In genomic region chr6:80106418-80107235, GRCh38 we compare ENCODE assay signal across 8 cellular contexts. TPM values are rescaled to one million over a fixed set of nuclear protein-coding genes. Genes with fewer than 3 reads are reported as not detected.
DNase-seq lines count a peak whose midpoint lies in the region; ATAC-seq, FAIRE-seq and TF ChIP-seq lines count a peak whose summit lies in the region.

TSS of gene BCKDHB (plus strand) at chr6:80106671. CDS start at chr6:80106694, 23 bp downstream.

- no peak within 1 kb of the TSS for H3K4ac ChIP-seq in H1 (replicated peaks; ENCODE audit: insufficient read length, low read depth, low read length)

- no peak within 1 kb of the TSS for H3K14ac ChIP-seq in H1 (ENCODE audit: insufficient read length)

- no peak within 1 kb of the TSS for H2BK15ac ChIP-seq in H1 (ENCODE audit: low read length)

- POLR2A ChIA-PET in H1 (lab: Charles Lee; ENCODE audit: partially characterized antibody): interaction anchor here (0.6 to 2.7 kb wide), 17 partner anchors 9 to 160 kb away, joined by 3 to 10 read pairs (median 3); no protein-coding TSS in a partner anchor

- H3K4me1 ChIP-seq in H1 (replicated peaks in 1 of 4; ENCODE audit: control insufficient read depth in 3 of 4, insufficient read depth in 4 of 4, low read length in 3 of 4): peaks cover 0 to 3% (median 0%) of the 10 kb centered on the region in 4 experiments; a peak in 3 of 7 replicates

- H3K23me2 ChIP-seq in H1 (ENCODE audit: low read depth, low read length): no peaks in the 10 kb centered on the region

- H3K9ac ChIP-seq in H1 (replicated peaks in 1 of 4; ENCODE audit: extremely low read depth in 1 of 4, low read depth in 3 of 4, low read length in 3 of 4): peak within 1 kb of the TSS; percentile 77 to 92 (median 84)

- peak within 1 kb of the TSS; percentile 86; the same call in 1 of the 2 replicates for H2AK5ac ChIP-seq in H1 (ENCODE audit: low read depth, low read length)

- CTCF ChIA-PET in H1 (lab: Charles Lee; ENCODE audit: partially characterized antibody): interaction anchor here (1.0 to 1.4 kb wide), 2 partner anchors 20 to 31 kb away, joined by 4 read pairs; no protein-coding TSS in a partner anchor

- H3K27me3 Mint-ChIP-seq in memory B cell: peaks cover 6% of the 10 kb centered on the region

- H3K4me3 ChIP-seq in H1 (ENCODE audit: extremely low read depth in 1 of 4, insufficient read depth in 2 of 4, low read depth in 3 of 4, low read length in 4 of 4): peak within 1 kb of the TSS; percentile 87 to 94 (median 90)

- peak within 1 kb of the TSS; percentile 72 for H2BK5ac ChIP-seq in H1 (ENCODE audit: low read depth, low read length)

- FAIRE-seq in HTR-8/SVneo (lab: Jason Lieb, UNC) (peak; percentile 98), H1 (lab: Jason Lieb, UNC) (peak; percentile 98)

- no peak within 1 kb of the TSS for H3K23ac ChIP-seq in H1 (ENCODE audit: insufficient read length)

- no peaks in the 10 kb centered on the region for H3K27me3 ChIP-seq in H1 (replicated peaks in 1 of 4; ENCODE audit: control insufficient read depth in 3 of 4, extremely low read depth in 1 of 4, insufficient read depth in 3 of 4, low read length in 3 of 4)

- peaks cover 9% of the 10 kb centered on the region for H3K4me1 Mint-ChIP-seq in memory B cell

- peak; percentile 94 to 99 for TF ChIP-seq POLR2A in H1 (IDR thresholded peaks at IDR 0.05; ENCODE audit: control extremely low read depth in 1 of 2, low read depth in 2 of 2, low read length in 2 of 2)

- H3K56ac ChIP-seq in H1 (replicated peaks; ENCODE audit: insufficient read length, low read depth, low read length): peak within 1 kb of the TSS; percentile 12

- 1% methylated on average over 44 of the region's 56 CpGs; no CpG with 5 or more reads in 1 of the 2 experiments for WGBS in H1 (ENCODE audit: extremely low coverage in 1 of 2, insufficient coverage in 1 of 2, insufficient read length in 1 of 2, insufficient replicate concordance in 2 of 2, low coverage in 1 of 2, low lambda C conversion rate in 2 of 2, missing lambda C conversion rate in 1 of 2), 2 experiments

- H4K5ac ChIP-seq in H1 (ENCODE audit: insufficient read length, low read depth, low read length): peak within 1 kb of the TSS; percentile 27

- H4K91ac ChIP-seq in H1 (replicated peaks; ENCODE audit: insufficient read length, low read length): no peak within 1 kb of the TSS

- TF ChIP-seq EP300 in H1 (IDR thresholded peaks at IDR 0.05; ENCODE audit: borderline replicate concordance in 1 of 2, low read depth in 2 of 2, low read length in 2 of 2): peak in 1 of 2 experiments; percentile 74; a peak in 2 of 3 replicates

- peaks cover 3 to 4% of the 10 kb centered on the region in 2 experiments for H4K20me1 ChIP-seq in H1 (replicated peaks in 1 of 2; ENCODE audit: control insufficient read depth in 1 of 2, insufficient read depth in 2 of 2, low read length in 2 of 2)

- H3K4me3 Mint-ChIP-seq in memory B cell: peak within 1 kb of the TSS; percentile 79

- H4K8ac ChIP-seq in H1 (ENCODE audit: extremely low read depth, insufficient read depth, low read length): peak within 1 kb of the TSS; percentile 92

- ATAC-seq in GM21367 (IDR thresholded peaks at IDR 0.05; ENCODE audit: unreplicated experiment) (peak; percentile 98), memory B cell (ENCODE audit: low read depth) (peak; percentile 96)

- no peak within 1 kb of the TSS for H2BK20ac ChIP-seq in H1 (ENCODE audit: low read length)

- no peak within 1 kb of the TSS for H2BK120ac ChIP-seq in H1 (replicated peaks; ENCODE audit: low read depth, low read length)

- no peak for TF ChIP-seq RAD21 in H1 (IDR thresholded peaks at IDR 0.05 in 1 of 2, conservative IDR thresholded peaks at IDR 0.05 in 1 of 2; ENCODE audit: low read depth in 2 of 2, low read length in 2 of 2)

- peak within 1 kb of the TSS; percentile 53 to 69 for H3K4me2 ChIP-seq in H1 (ENCODE audit: insufficient read depth in 1 of 2, low read depth in 2 of 2, low read length in 2 of 2)

- peaks cover 4 to 32% of the 10 kb centered on the region in 2 experiments; a peak in 3 of 4 replicates for H3K79me2 ChIP-seq in H1 (ENCODE audit: control insufficient read depth in 1 of 2, insufficient read depth in 2 of 2, low read length in 2 of 2)

- peak within 1 kb of the TSS; percentile 84 for H3K27ac ChIP-seq in H1 (ENCODE audit: low read depth, low read length)

- H3K36me3 Mint-ChIP-seq in memory B cell: no peaks in the 10 kb centered on the region

- TF ChIP-seq CTCF in H1 (IDR thresholded peaks at IDR 0.05; ENCODE audit: control extremely low read depth in 1 of 3, insufficient read depth in 1 of 3, low read depth in 1 of 3, low read length in 3 of 3): no peak

- H3K9me3 Mint-ChIP-seq in memory B cell: no peaks in the 10 kb centered on the region

- peaks cover 2% of the 10 kb centered on the region; the same call in 1 of the 2 replicates for H3K79me1 ChIP-seq in H1 (ENCODE audit: low read depth, low read length)

- DNase-seq in COLO829 (ENCODE audit: low spot score) (peak; percentile 95), HTR-8/SVneo (ENCODE audit: insufficient read length, low spot score) (peak; percentile 93), NOMO-1 treated with dmso at 0.1 percent for 144 hours (lab: John Stamatoyannopoulos, UW; ENCODE audit: unreplicated experiment) (peak; percentile 97), H1 (ENCODE audit: low read depth in 1 of 2, low spot score in 2 of 2) (peak; percentile 94 to 96), memory B cell (ENCODE audit: low spot score in 2 of 2) (peak; percentile 91 to 98)
- DNase-seq in activated CD8-positive, alpha-beta memory T cell treated with anti-CD3 and anti-CD28 coated beads for 48 hours (ENCODE audit: low read depth in 2 of 3, low spot score in 2 of 3): peak; percentile 87 to 93 (median 89)
- DNase-seq in stimulated activated CD8-positive, alpha-beta memory T cell treated with anti-CD3 and anti-CD28 coated beads, Interleukin-12 subunit alpha, Interleukin-12 subunit beta, amount 100 ng/mL, for 24 hours (ENCODE audit: extremely low read depth): peak; percentile 96

- H3K9me3 ChIP-seq in H1 (ENCODE audit: insufficient read depth in 2 of 2, low read depth in 1 of 2, low read length in 1 of 2): no peaks in the 10 kb centered on the region

- no peak within 1 kb of the TSS for H2BK12ac ChIP-seq in H1 (ENCODE audit: low read depth, low read length)

- peak within 1 kb of the TSS; percentile 87; the same call in 1 of the 2 replicates for H3K18ac ChIP-seq in H1 (ENCODE audit: extremely low read depth, low read length)

- peak within 1 kb of the TSS; percentile 13; the same call in 1 of the 2 replicates for H2AFZ ChIP-seq in H1 (ENCODE audit: low read length)

- H3K27ac Mint-ChIP-seq in memory B cell: peak within 1 kb of the TSS; percentile 15

- H3K36me3 ChIP-seq in H1 (ENCODE audit: control insufficient read depth in 2 of 4, insufficient read depth in 4 of 4, low read length in 3 of 4): no peaks in the 10 kb centered on the region; a peak in 1 of 8 replicates

TF ChIP-seq in H1, 55 proteins besides CTCF, POLR2A, EP300 and RAD21 (continues in another document):
- TF ChIP-seq EGR1 (IDR thresholded peaks at IDR 0.05; ENCODE audit: borderline replicate concordance, low read depth, low read length) (no peak), TCF12 (IDR thresholded peaks at IDR 0.05; ENCODE audit: low read depth, low read length) (0 out of 2 replicates have a peak, but pooled peaks have one; percentile 26), JUND (IDR thresholded peaks at IDR 0.05; ENCODE audit: low read length) (no peak), SIRT6 (IDR thresholded peaks at IDR 0.05; ENCODE audit: low read length) (no peak), USF2 (IDR thresholded peaks at IDR 0.05; ENCODE audit: low read length) (no peak), RBBP5 (IDR thresholded peaks at IDR 0.05; ENCODE audit: borderline replicate concordance, low read depth, low read length) (peak; percentile 67; the same call in 1 of the 2 replicates), CBX5 (IDR thresholded peaks at IDR 0.05; ENCODE audit: low read depth, low read length) (no peak), CTBP2 (IDR thresholded peaks at IDR 0.05; ENCODE audit: borderline replicate concordance, insufficient read depth, insufficient read length, low read length) (no peak), RNF2 (IDR thresholded peaks at IDR 0.05; ENCODE audit: borderline replicate concordance, low read depth, low read length, missing control alignments, poor library complexity, severe bottlenecking) (no peak), JUN (IDR thresholded peaks at IDR 0.05; ENCODE audit: low read depth, low read length) (no peak), RFX5 (IDR thresholded peaks at IDR 0.05; ENCODE audit: borderline replicate concordance, low read depth, low read length) (no peak), KDM4A (IDR thresholded peaks at IDR 0.05; ENCODE audit: low read depth, low read length, severe bottlenecking) (peak; percentile 69), GABPA (IDR thresholded peaks at IDR 0.05; ENCODE audit: borderline replicate concordance, insufficient read depth, low read length) (no peak), SUZ12 (IDR thresholded peaks at IDR 0.05; ENCODE audit: low read length) (no peak), SP4 (IDR thresholded peaks at IDR 0.05; ENCODE audit: low read length) (no peak), EZH2 (IDR thresholded peaks at IDR 0.05; ENCODE audit: low read depth, low read length, severe bottlenecking) (no peak), CBX8 (IDR thresholded peaks at IDR 0.05; ENCODE audit: borderline replicate concordance, low read depth, low read length) (no peak), BRCA1 (IDR thresholded peaks at IDR 0.05; ENCODE audit: low read depth, low read length) (no peak), TBP (IDR thresholded peaks at IDR 0.05; ENCODE audit: low read depth, low read length) (peak; percentile 94), FOSL1 (IDR thresholded peaks at IDR 0.05; ENCODE audit: insufficient read depth, low read depth, low read length) (no peak)

RNA-seq across cellular contexts. Expression of gene BCKDHB, which starts in this region (rescaled TPM):
- total RNA-seq in H1 (2021; fragmentation: NEBNext Ultra II Directional; extraction: Animal tissue kit (Norgen Biotek cat#: 25700)): 26.2 and 30.8 TPM in 2 replicates
- polyA plus RNA-seq in H1 (2011; rRNA removed): 11.8 and 22.1 TPM in 2 replicates
- polyA plus RNA-seq in H1 (2011; cell fraction: cytosol; rRNA removed): 22.1 TPM
- 8.2 TPM for polyA plus RNA-seq in H1 (2011; cell fraction: nucleus; rRNA removed)
- 20.0 to 26.0 TPM (median 21.3 TPM) in 4 replicates for polyA plus RNA-seq in H1 (2012, experiment 1 of 2)
- 6.1 TPM for polyA plus RNA-seq in H1 (2012, experiment 2 of 2)
- 13.9 TPM for polyA plus RNA-seq in H1 (2013, experiment 1 of 2)
- 13.3 TPM for polyA plus RNA-seq in H1 (2013, experiment 2 of 2)
- polyA minus RNA-seq in H1 (2011; rRNA and poly(A)+ RNA removed): 27.3 and 27.8 TPM in 2 replicates
- polyA minus RNA-seq in H1 (2011; cell fraction: cytosol; rRNA and poly(A)+ RNA removed): 11.7 TPM
- polyA minus RNA-seq in H1 (2011; cell fraction: nucleus; rRNA and poly(A)+ RNA removed): 74.2 TPM

Comparison
In these comparisons a context has a peak if more than half of its experiments do, and no peak if none do; other contexts are left out.
1. Peak in every context shown above with its lines: DNase-seq, ATAC-seq, H3K4me3 ChIP-seq and H3K27ac ChIP-seq.